ENCODE assay signal across 1 cellular context in genomic region chr21:37071561-37072238, GRCh38.
TF ChIP-seq lines count a peak whose summit lies in the region.

No MANE protein-coding gene starts in this region.

TF ChIP-seq in HEK293, 187 proteins besides CTCF, POLR2A, EP300 and RAD21 (continued from another document):
- 0 out of 2 replicates have a peak, but pooled peaks have one; percentile 29 for TF ChIP-seq ZNF366 (tag by site-specific recombination; conservative IDR thresholded peaks at IDR 0.05)
- TF ChIP-seq ZEB2 (tag by site-specific recombination; IDR thresholded peaks at IDR 0.05): no peak
- TF ChIP-seq ZNF114 (tag by site-specific recombination; IDR thresholded peaks at IDR 0.05): no peak
- TF ChIP-seq SP2 (tag by site-specific recombination; IDR thresholded peaks at IDR 0.05): peak; percentile 38
- peak; percentile 25; the same call in 1 of the 2 replicates for TF ChIP-seq ZNF398 (tag by site-specific recombination; IDR thresholded peaks at IDR 0.05)
- peak; percentile 97 for TF ChIP-seq PRDM1 (tag by site-specific recombination; IDR thresholded peaks at IDR 0.05)
- TF ChIP-seq ZBTB21 (tag by site-specific recombination; IDR thresholded peaks at IDR 0.05): peak; percentile 35; the same call in 1 of the 2 replicates
- TF ChIP-seq ZNF626 (tag by site-specific recombination; IDR thresholded peaks at IDR 0.05): no peak
- 0 out of 2 replicates have a peak, but pooled peaks have one; percentile 22 for TF ChIP-seq KLF10 (tag by site-specific recombination; IDR thresholded peaks at IDR 0.05)
- peak; percentile 57; the same call in 1 of the 2 replicates for TF ChIP-seq ZBTB48 (tag by site-specific recombination; IDR thresholded peaks at IDR 0.05)
- 0 out of 2 replicates have a peak, but pooled peaks have one; percentile 13 for TF ChIP-seq EGR2 (tag by site-specific recombination; IDR thresholded peaks at IDR 0.05; ENCODE audit: low read depth)
- TF ChIP-seq ZNF10 (tag by site-specific recombination; IDR thresholded peaks at IDR 0.05): peak; percentile 96
- TF ChIP-seq PRDM2 (tag by site-specific recombination; IDR thresholded peaks at IDR 0.05; ENCODE audit: borderline replicate concordance): no peak
- TF ChIP-seq KLF16 (tag by site-specific recombination; IDR thresholded peaks at IDR 0.05): peak; percentile 20; the same call in 1 of the 2 replicates
- TF ChIP-seq ZNF580 (tag by site-specific recombination; IDR thresholded peaks at IDR 0.05): no peak
- peak; percentile 63; the same call in 1 of the 2 replicates for TF ChIP-seq TRIM28 (IDR thresholded peaks at IDR 0.05; ENCODE audit: borderline replicate concordance, low read length)
- TF ChIP-seq ZBTB49 (tag by site-specific recombination; IDR thresholded peaks at IDR 0.05; ENCODE audit: low read depth): 0 out of 2 replicates have a peak, but pooled peaks have one; percentile 8
- peak; percentile 73 for TF ChIP-seq ZBTB8A (tag by site-specific recombination; IDR thresholded peaks at IDR 0.05)
- TF ChIP-seq ZNF600 (tag by site-specific recombination; IDR thresholded peaks at IDR 0.05): peak; percentile 44; the same call in 1 of the 2 replicates
- TF ChIP-seq ATF2 (tag by site-specific recombination; IDR thresholded peaks at IDR 0.05; ENCODE audit: low read depth): no peak
- peak; percentile 78; the same call in 1 of the 2 replicates for TF ChIP-seq ZNF664 (tag by site-specific recombination; IDR thresholded peaks at IDR 0.05)
